In the genomic region with DNA sequence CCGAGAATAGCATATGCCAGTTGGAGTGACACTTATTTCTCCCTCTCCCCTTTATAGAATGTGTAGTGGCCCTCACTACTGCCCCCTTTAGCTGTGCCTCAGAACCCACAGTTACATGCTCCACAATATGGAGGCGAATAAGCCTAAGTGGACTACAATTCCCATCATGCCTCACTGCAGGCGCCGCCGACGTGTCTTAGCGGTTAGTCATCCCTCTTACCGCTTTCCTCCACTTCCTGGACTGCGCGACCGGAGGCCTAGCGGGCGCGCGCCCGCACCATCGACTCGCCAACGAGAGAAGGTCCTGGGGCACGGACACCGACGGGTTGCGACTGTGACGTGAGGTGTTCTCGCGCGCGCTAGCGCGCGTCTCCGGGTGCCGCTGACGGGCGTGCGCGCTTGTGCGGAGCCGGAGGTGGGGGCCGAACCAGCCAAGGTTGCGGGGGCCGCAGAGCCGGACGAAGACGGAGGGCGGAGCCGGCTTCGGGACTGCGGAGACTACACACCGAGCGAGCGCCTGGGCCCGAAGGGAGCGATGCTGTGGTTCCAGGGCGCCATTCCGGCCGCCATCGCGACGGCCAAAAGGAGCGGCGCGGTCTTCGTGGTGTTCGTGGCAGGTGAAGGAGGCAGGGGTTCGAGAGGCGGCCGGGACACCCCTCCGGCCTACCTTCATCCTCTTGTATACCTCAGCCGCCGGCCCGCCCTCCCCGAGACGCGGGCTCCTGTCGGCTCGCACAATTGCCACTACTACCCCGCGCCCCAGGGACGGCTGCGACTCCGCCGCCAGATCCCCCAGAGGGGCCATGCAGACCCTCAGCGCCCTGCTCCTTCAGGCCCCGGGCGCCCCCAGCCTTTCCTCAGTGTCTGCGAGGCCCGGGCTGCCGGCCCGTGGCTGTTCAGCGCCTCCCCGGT, we compare ENCODE assay signal across 8 cellular contexts. TPM values are rescaled to one million over a fixed set of nuclear protein-coding genes. Genes with fewer than 3 reads are reported as not detected.
DNase-seq lines count a peak whose midpoint lies in the region; ATAC-seq and TF ChIP-seq lines count a peak whose summit lies in the region.

A gene with protein sequence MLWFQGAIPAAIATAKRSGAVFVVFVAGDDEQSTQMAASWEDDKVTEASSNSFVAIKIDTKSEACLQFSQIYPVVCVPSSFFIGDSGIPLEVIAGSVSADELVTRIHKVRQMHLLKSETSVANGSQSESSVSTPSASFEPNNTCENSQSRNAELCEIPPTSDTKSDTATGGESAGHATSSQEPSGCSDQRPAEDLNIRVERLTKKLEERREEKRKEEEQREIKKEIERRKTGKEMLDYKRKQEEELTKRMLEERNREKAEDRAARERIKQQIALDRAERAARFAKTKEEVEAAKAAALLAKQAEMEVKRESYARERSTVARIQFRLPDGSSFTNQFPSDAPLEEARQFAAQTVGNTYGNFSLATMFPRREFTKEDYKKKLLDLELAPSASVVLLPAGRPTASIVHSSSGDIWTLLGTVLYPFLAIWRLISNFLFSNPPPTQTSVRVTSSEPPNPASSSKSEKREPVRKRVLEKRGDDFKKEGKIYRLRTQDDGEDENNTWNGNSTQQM (plus strand): TSS at position 461 of the 912 bp plus-strand sequence. CDS start 75 bp downstream, at position 536.

- WGBS in trophoblast cell (ENCODE audit: extremely low coverage, insufficient coverage, insufficient read length): no CpG with 5 or more reads among the region's 92 CpGs

- H3K27ac Mint-ChIP-seq in type B pancreatic cell: peak within 1 kb of the TSS; percentile 99

- H3K79me2 ChIP-seq in trophoblast cell (ENCODE audit: control insufficient read depth, insufficient read depth, low read length, poor library complexity): peaks cover 14% of the 10 kb centered on the region

- H3K27ac ChIP-seq in cardiac muscle cell: peak within 1 kb of the TSS; percentile 99
- H3K27ac ChIP-seq in trophoblast cell (ENCODE audit: low read depth, low read length): peak within 1 kb of the TSS; percentile 99

- H3K4me3 ChIP-seq in adipocyte (ENCODE audit: low read length) (peak within 1 kb of the TSS; percentile 91), cardiac muscle cell (peak within 1 kb of the TSS; percentile 92), trophoblast cell (ENCODE audit: low read depth, low read length) (peak within 1 kb of the TSS; percentile 78)

- H3K9me3 Mint-ChIP-seq in type B pancreatic cell: peaks cover 8% of the 10 kb centered on the region

- peak within 1 kb of the TSS; percentile 80 for H3K4ac ChIP-seq in trophoblast cell (ENCODE audit: low read depth, low read length)

- peak within 1 kb of the TSS; percentile 66 for H3K4me2 ChIP-seq in trophoblast cell (ENCODE audit: low read length)

- H3K4me1 ChIP-seq in adipocyte (ENCODE audit: control insufficient read depth, insufficient read depth, low read length) (peaks cover 31% of the 10 kb centered on the region), cardiac muscle cell (ENCODE audit: low read depth) (peaks cover 6% of the 10 kb centered on the region), trophoblast cell (ENCODE audit: control insufficient read depth in 1 of 2, insufficient read depth in 2 of 2, low read length in 2 of 2) (peaks cover 0 to 3% of the 10 kb centered on the region in 2 experiments)

- H4K8ac ChIP-seq in trophoblast cell (ENCODE audit: low read depth, low read length): peak within 1 kb of the TSS; percentile 98

- H3K79me1 ChIP-seq in trophoblast cell (ENCODE audit: low read length): peaks cover 8% of the 10 kb centered on the region

- H3K36me3 Mint-ChIP-seq in type B pancreatic cell: peaks cover 23% of the 10 kb centered on the region

- H2BK12ac ChIP-seq in trophoblast cell (ENCODE audit: low read length): no peak within 1 kb of the TSS

- peak within 1 kb of the TSS; percentile 83 for H3K14ac ChIP-seq in trophoblast cell (ENCODE audit: low read length)

- peak within 1 kb of the TSS; percentile 78 for H2BK120ac ChIP-seq in trophoblast cell (ENCODE audit: insufficient read depth, low read length, poor library complexity)

- peak within 1 kb of the TSS; percentile 92 for H3K4me3 Mint-ChIP-seq in type B pancreatic cell

- H3K36me3 ChIP-seq in adipocyte (ENCODE audit: control insufficient read depth, insufficient read depth, low read length, severe bottlenecking): peaks cover 6% of the 10 kb centered on the region
- no peaks in the 10 kb centered on the region for H3K36me3 ChIP-seq in cardiac muscle cell
- H3K36me3 ChIP-seq in trophoblast cell (ENCODE audit: control insufficient read depth in 1 of 2, insufficient read depth in 2 of 2, low read length in 2 of 2): peaks cover 0 to 2% of the 10 kb centered on the region in 2 experiments

- peak within 1 kb of the TSS; percentile 83 for H3K18ac ChIP-seq in trophoblast cell (ENCODE audit: low read length)

- peak; percentile 93 for ATAC-seq in HG02759 (IDR thresholded peaks at IDR 0.05; ENCODE audit: unreplicated experiment)

- H3K27me3 Mint-ChIP-seq in type B pancreatic cell: no peaks in the 10 kb centered on the region

- H3K9me3 ChIP-seq in adipocyte (ENCODE audit: control insufficient read depth, low read length) (no peaks in the 10 kb centered on the region), cardiac muscle cell (ENCODE audit: low read depth) (no peaks in the 10 kb centered on the region), trophoblast cell (ENCODE audit: insufficient read depth, low read depth, low read length) (no peaks in the 10 kb centered on the region)

- H2AK5ac ChIP-seq in trophoblast cell (ENCODE audit: low read length): peak within 1 kb of the TSS; percentile 65

- H4K91ac ChIP-seq in trophoblast cell (ENCODE audit: low read depth, low read length): peak within 1 kb of the TSS; percentile 90

- H4K12ac ChIP-seq in trophoblast cell (ENCODE audit: low read depth, low read length): peak within 1 kb of the TSS; percentile 78

- H2AFZ ChIP-seq in trophoblast cell (ENCODE audit: insufficient read depth, low read length, poor library complexity): peak within 1 kb of the TSS; percentile 93

- no peaks in the 10 kb centered on the region for H3K27me3 ChIP-seq in adipocyte (replicated peaks; ENCODE audit: control insufficient read depth, insufficient read depth, low read length)
- no peaks in the 10 kb centered on the region for H3K27me3 ChIP-seq in cardiac muscle cell
- H3K27me3 ChIP-seq in trophoblast cell (ENCODE audit: insufficient read depth, low read length): no peaks in the 10 kb centered on the region

- H3K23ac ChIP-seq in trophoblast cell (ENCODE audit: low read length): no peak within 1 kb of the TSS

- H3K4me1 Mint-ChIP-seq in type B pancreatic cell (ENCODE audit: unreplicated experiment): peaks cover 30% of the 10 kb centered on the region

- DNase-seq in NCI-H1417 (lab: John Stamatoyannopoulos, UW) (peak; percentile 93 to 99 (median 96)), SW480 (ENCODE audit: low spot score) (peak; percentile 98), adipocyte (ENCODE audit: low read depth) (peak; percentile 99), cardiac muscle cell (ENCODE audit: low read depth in 1 of 2, low spot score in 1 of 2) (peak; percentile 98 to 99), trophoblast cell (peak; percentile 98 to 99), type B pancreatic cell (ENCODE audit: extremely low spot score, unreplicated experiment) (peak; percentile 95)

- H3K9ac ChIP-seq in adipocyte (ENCODE audit: low read length): peak within 1 kb of the TSS; percentile 92
- H3K9ac ChIP-seq in trophoblast cell (ENCODE audit: low read length): peak within 1 kb of the TSS; percentile 99

- peak; percentile 68 for TF ChIP-seq CTCF in GM12872 (IDR thresholded peaks at IDR 0.05; ENCODE audit: insufficient read depth, low read depth, low read length)
- TF ChIP-seq CTCF in cardiac muscle cell (IDR thresholded peaks at IDR 0.05; ENCODE audit: low read depth, low read length): peak; percentile 58
- peak; percentile 78 for TF ChIP-seq CTCF in type B pancreatic cell (conservative IDR thresholded peaks at IDR 0.05)

- H2BK5ac ChIP-seq in trophoblast cell (ENCODE audit: low read depth, low read length, poor library complexity): peak within 1 kb of the TSS; percentile 71

RNA-seq across cellular contexts. Expression of the gene that starts here (rescaled TPM):
- total RNA-seq in cardiac muscle cell (31.3 and 35.5 TPM in 2 replicates), type B pancreatic cell (ENCODE audit: low replicate concordance) (101 and 107 TPM in 2 replicates)
- 193 and 211 TPM in 2 replicates for polyA plus RNA-seq in cardiac muscle cell
- 57.6 and 59.2 TPM in 2 replicates for polyA plus RNA-seq in trophoblast cell (2013)

Comparison
In these comparisons a context has a peak if more than half of its experiments do, and no peak if none do; other contexts are left out.
1. Peak in every context shown above with its lines: DNase-seq, ATAC-seq, H3K4me3 ChIP-seq and H3K27ac ChIP-seq.